6 cellular contexts compared by ENCODE assay signal in genomic region chr1:228164561-228165371, GRCh38. TPM values are rescaled to one million over a fixed set of nuclear protein-coding genes. Genes with fewer than 3 reads are reported as not detected.
DNase-seq lines count a peak whose midpoint lies in the region; ATAC-seq and TF ChIP-seq lines count a peak whose summit lies in the region.

No MANE protein-coding gene starts in this region.

- ATAC-seq in GM18858 (IDR thresholded peaks at IDR 0.05; ENCODE audit: unreplicated experiment) (peak; percentile 1), left ventricle myocardium superior (no peak)

- H3K4me3 ChIP-seq in vagina = peak overlapping the region; percentile 43 to 77

- H3K9me3 ChIP-seq in vagina = no peaks in the 10 kb centered on the region

- intact Hi-C loops in left ventricle myocardium superior (cut with micrococcal nuclease) (no loop called here), vagina (cut with DNase I) (loop anchor here (2.0 to 10.0 kb wide), 3 partner anchors 24 to 1343 kb away; partner anchors contain the start of genes ARF1, GUK1 and NUP133)

- peak overlapping the region; percentile 99 for H3K27ac ChIP-seq in vagina

- no peaks in the 10 kb centered on the region for H3K27me3 ChIP-seq in vagina

- no peak for TF ChIP-seq POLR2A in vagina (IDR thresholded peaks at IDR 0.05)

- no peak for TF ChIP-seq CTCF in vagina (IDR thresholded peaks at IDR 0.05)

- H3K36me3 ChIP-seq in vagina = no peaks in the 10 kb centered on the region

- peak; percentile 93 for DNase-seq in OCI-M1 (lab: John Stamatoyannopoulos, UW)
- DNase-seq in left ventricle myocardium superior = peak; percentile 35
- DNase-seq in vagina (ENCODE audit: extremely low spot score in 2 of 2) = no peak
- DNase-seq in NCI-H526 (lab: John Stamatoyannopoulos, UW) = no peak
- DNase-seq in occipital lobe (lab: John Stamatoyannopoulos, UW) = no peak

- H3K4me1 ChIP-seq in vagina = peaks cover 50% of the 10 kb centered on the region

RNA-seq across cellular contexts. Expression of gene IBA57, which starts 0.8 kb away (rescaled TPM):
- total RNA-seq in left ventricle myocardium superior (11.2 TPM), vagina (3.4 TPM), occipital lobe (4.2 TPM)

RNA-seq across cellular contexts. Expression of gene GJC2, which starts 15.0 kb away (rescaled TPM):
- total RNA-seq in left ventricle myocardium superior = 1.7 TPM
- 4.4 TPM for total RNA-seq in vagina
- total RNA-seq in occipital lobe = 1.1 TPM

RNA-seq across cellular contexts. Expression of gene GUK1, which starts 24.7 kb away (rescaled TPM):
- total RNA-seq in left ventricle myocardium superior (175 TPM), vagina (299 TPM), occipital lobe (91.6 TPM)

RNA-seq across cellular contexts. Expression of gene OBSCN, which starts 43.1 kb away (rescaled TPM):
- total RNA-seq in left ventricle myocardium superior (316 TPM), vagina (35.8 TPM), occipital lobe (42.4 TPM)

RNA-seq across cellular contexts. Expression of gene MRPL55, which starts 55.7 kb away (rescaled TPM):
- total RNA-seq in left ventricle myocardium superior = 58.6 TPM
- total RNA-seq in vagina = 73.7 TPM
- total RNA-seq in occipital lobe = 24.8 TPM

Comparison
In these comparisons a context has a peak if more than half of its experiments do, and no peak if none do; other contexts are left out.
1. DNase-seq: peak in OCI-M1 (single experiment) and left ventricle myocardium superior (single experiment); none in vagina (0 of 2), NCI-H526 (0 of 2) and occipital lobe (single experiment).